9 cellular contexts compared by ENCODE assay signal in genomic region chr19:3665681-3666544, GRCh38. TPM values are rescaled to one million over a fixed set of nuclear protein-coding genes. Genes with fewer than 3 reads are reported as not detected.
DNase-seq lines count a peak whose midpoint lies in the region; ATAC-seq lines count a peak whose summit lies in the region.
"Had no signal": no experiment of that assay in that cellular context is flagged by ENCODE, and none has a peak within 500 bp of the region (broad histone marks: within the 10 kb centered on the region; RNA-seq: fewer than 3 reads in every experiment).

No MANE protein-coding gene starts in this region.

- H3K27ac Mint-ChIP-seq in activated CD4-positive, alpha-beta memory T cell treated with anti-CD3 and anti-CD28 coated beads, Interleukin-2, amount 10 ng/mL, durations not matched to agents 7 days and 5 days = no peak overlapping the region
- H3K27ac Mint-ChIP-seq: T-helper 1 cell treated with Interleukin-12 subunit alpha and Interleukin-12 subunit beta and Interleukin-4 antibody, amounts not matched to agents 30 μg/mL and 1 μg/mL, for 36 hours had no signal

- H3K9ac ChIP-seq in mucosa of stomach (ENCODE audit: low read length) = peak overlapping the region; percentile 22

- DNase-seq in ELF-1 (ENCODE audit: low read depth, low spot score) (peak; percentile 74), Kasumi-1 (lab: John Stamatoyannopoulos, UW) (peak; percentile 24 to 47)
- DNase-seq in activated CD4-positive, alpha-beta memory T cell treated with anti-CD3 and anti-CD28 coated beads, Interleukin-2, amount 10 ng/mL, durations not matched to agents 7 days and 5 days = peak; percentile 77
- DNase-seq in effector CD4-positive, alpha-beta T cell = peak; percentile 71
- peak; percentile 60 to 71 for DNase-seq in stimulated activated CD8-positive, alpha-beta memory T cell treated with anti-CD3 and anti-CD28 coated beads, Interleukin-7, amount 100 ng/mL, for 1 hour (ENCODE audit: low read depth in 2 of 2)

- no peak overlapping the region for H3K4me3 ChIP-seq in mucosa of stomach (ENCODE audit: low read length)

- H3K36me3 Mint-ChIP-seq in activated CD4-positive, alpha-beta memory T cell treated with anti-CD3 and anti-CD28 coated beads, Interleukin-2, amount 10 ng/mL, durations not matched to agents 7 days and 5 days (ENCODE audit: low read depth) = peaks cover 8% of the 10 kb centered on the region

- H3K9me3 ChIP-seq in mucosa of stomach (ENCODE audit: control insufficient read depth, low read length) = no peaks in the 10 kb centered on the region

- no peaks in the 10 kb centered on the region for H3K4me1 ChIP-seq in mucosa of stomach (ENCODE audit: control insufficient read depth, insufficient read depth, low read length)

- H3K4me1 Mint-ChIP-seq in activated CD4-positive, alpha-beta memory T cell treated with anti-CD3 and anti-CD28 coated beads, Interleukin-2, amount 10 ng/mL, durations not matched to agents 7 days and 5 days = peaks cover 5% of the 10 kb centered on the region

- no peaks in the 10 kb centered on the region for H3K27me3 Mint-ChIP-seq in activated CD4-positive, alpha-beta memory T cell treated with anti-CD3 and anti-CD28 coated beads, Interleukin-2, amount 10 ng/mL, durations not matched to agents 7 days and 5 days

- CTCF ChIA-PET in activated CD4-positive, alpha-beta memory T cell treated with anti-CD3 and anti-CD28 coated beads, Interleukin-2, amount 10 ng/mL, durations not matched to agents 7 days and 5 days (lab: Charles Lee) = interaction anchor here (0.8 to 1.1 kb wide), 3 partner anchors 25 to 41 kb away, joined by 3 to 4 read pairs (median 3); no protein-coding TSS in a partner anchor

- peaks cover 11% of the 10 kb centered on the region for H3K36me3 ChIP-seq in mucosa of stomach (ENCODE audit: control insufficient read depth, insufficient read depth, low read length)

- ATAC-seq in GM21381 (IDR thresholded peaks at IDR 0.05; ENCODE audit: unreplicated experiment) (no peak), HG02970 (IDR thresholded peaks at IDR 0.05; ENCODE audit: low FRiP score, unreplicated experiment) (no peak)

- no peaks in the 10 kb centered on the region for H3K27me3 ChIP-seq in mucosa of stomach (ENCODE audit: control insufficient read depth, insufficient read depth, low read length)

- POLR2A ChIA-PET in activated CD4-positive, alpha-beta memory T cell treated with anti-CD3 and anti-CD28 coated beads, Interleukin-2, amount 10 ng/mL, durations not matched to agents 7 days and 5 days (lab: Charles Lee) = no interaction called here

- H3K4me3 Mint-ChIP-seq in activated CD4-positive, alpha-beta memory T cell treated with anti-CD3 and anti-CD28 coated beads, Interleukin-2, amount 10 ng/mL, durations not matched to agents 7 days and 5 days = no peak overlapping the region
- H3K4me3 Mint-ChIP-seq: T-helper 1 cell treated with Interleukin-12 subunit alpha and Interleukin-12 subunit beta and Interleukin-4 antibody, amounts not matched to agents 30 μg/mL and 1 μg/mL, for 36 hours had no signal

- H3K9me3 Mint-ChIP-seq in activated CD4-positive, alpha-beta memory T cell treated with anti-CD3 and anti-CD28 coated beads, Interleukin-2, amount 10 ng/mL, durations not matched to agents 7 days and 5 days = no peaks in the 10 kb centered on the region
- H3K9me3 Mint-ChIP-seq: T-helper 1 cell treated with Interleukin-12 subunit alpha and Interleukin-12 subunit beta and Interleukin-4 antibody, amounts not matched to agents 30 μg/mL and 1 μg/mL, for 36 hours had no signal

RNA-seq across cellular contexts. Expression of gene PIP5K1C, which starts 34.4 kb away (rescaled TPM):
- total RNA-seq in activated CD4-positive, alpha-beta memory T cell treated with anti-CD3 and anti-CD28 coated beads, Interleukin-2, amount 10 ng/mL, durations not matched to agents 7 days and 5 days = 10 to 100 TPM; 18.3 to 19.6 TPM

RNA-seq across cellular contexts. Expression of gene CACTIN, which starts 39.3 kb away (rescaled TPM):
- 10 to 100 TPM; 20.5 to 21.6 TPM for total RNA-seq in activated CD4-positive, alpha-beta memory T cell treated with anti-CD3 and anti-CD28 coated beads, Interleukin-2, amount 10 ng/mL, durations not matched to agents 7 days and 5 days

RNA-seq across cellular contexts. Expression of gene TJP3, which starts 42.3 kb away (rescaled TPM):
- total RNA-seq in activated CD4-positive, alpha-beta memory T cell treated with anti-CD3 and anti-CD28 coated beads, Interleukin-2, amount 10 ng/mL, durations not matched to agents 7 days and 5 days = 1 to 10 TPM; 1.4 to 1.7 TPM

RNA-seq across cellular contexts. Expression of gene TBXA2R, which starts 59.2 kb away (rescaled TPM):
- under 1 TPM; 0.20 to 0.23 TPM for total RNA-seq in activated CD4-positive, alpha-beta memory T cell treated with anti-CD3 and anti-CD28 coated beads, Interleukin-2, amount 10 ng/mL, durations not matched to agents 7 days and 5 days
